Comparison of ENCODE assay signal across 1 cellular context in genomic region chr17:61352408-61352770, GRCh38.
TF ChIP-seq lines count a peak whose summit lies in the region.

No MANE protein-coding gene starts in this region.

TF ChIP-seq in H1, 55 proteins besides CTCF, POLR2A, EP300 and RAD21:
- no peak for TF ChIP-seq NANOG (IDR thresholded peaks at IDR 0.05; ENCODE audit: insufficient read depth, low read depth, low read length, poor library complexity, severe bottlenecking)
- TF ChIP-seq CBX5 (IDR thresholded peaks at IDR 0.05; ENCODE audit: low read depth, low read length): no peak
- no peak for TF ChIP-seq CHD7 (IDR thresholded peaks at IDR 0.05; ENCODE audit: insufficient replicate concordance, low read length)
- no peak for TF ChIP-seq ATF3 (IDR thresholded peaks at IDR 0.05; ENCODE audit: insufficient read depth, low read depth, low read length)
- no peak for TF ChIP-seq TAF7 (optimal IDR thresholded peaks at IDR 0.05; ENCODE audit: borderline replicate concordance, low read depth, low read length)
- no peak for TF ChIP-seq RNF2 (IDR thresholded peaks at IDR 0.05; ENCODE audit: borderline replicate concordance, low read depth, low read length, missing control alignments, poor library complexity, severe bottlenecking)
- no peak for TF ChIP-seq USF2 (IDR thresholded peaks at IDR 0.05; ENCODE audit: low read length)
- no peak for TF ChIP-seq SP4 (IDR thresholded peaks at IDR 0.05; ENCODE audit: low read length)
- no peak for TF ChIP-seq ZNF274 (IDR thresholded peaks at IDR 0.05; ENCODE audit: borderline replicate concordance, extremely low read depth, low read length)
- no peak for TF ChIP-seq EZH2 (IDR thresholded peaks at IDR 0.05; ENCODE audit: low read depth, low read length, severe bottlenecking)
- TF ChIP-seq TEAD4 (IDR thresholded peaks at IDR 0.05; ENCODE audit: low read depth, low read length): no peak
